ENCODE assay signal across 8 cellular contexts in the genomic region with DNA sequence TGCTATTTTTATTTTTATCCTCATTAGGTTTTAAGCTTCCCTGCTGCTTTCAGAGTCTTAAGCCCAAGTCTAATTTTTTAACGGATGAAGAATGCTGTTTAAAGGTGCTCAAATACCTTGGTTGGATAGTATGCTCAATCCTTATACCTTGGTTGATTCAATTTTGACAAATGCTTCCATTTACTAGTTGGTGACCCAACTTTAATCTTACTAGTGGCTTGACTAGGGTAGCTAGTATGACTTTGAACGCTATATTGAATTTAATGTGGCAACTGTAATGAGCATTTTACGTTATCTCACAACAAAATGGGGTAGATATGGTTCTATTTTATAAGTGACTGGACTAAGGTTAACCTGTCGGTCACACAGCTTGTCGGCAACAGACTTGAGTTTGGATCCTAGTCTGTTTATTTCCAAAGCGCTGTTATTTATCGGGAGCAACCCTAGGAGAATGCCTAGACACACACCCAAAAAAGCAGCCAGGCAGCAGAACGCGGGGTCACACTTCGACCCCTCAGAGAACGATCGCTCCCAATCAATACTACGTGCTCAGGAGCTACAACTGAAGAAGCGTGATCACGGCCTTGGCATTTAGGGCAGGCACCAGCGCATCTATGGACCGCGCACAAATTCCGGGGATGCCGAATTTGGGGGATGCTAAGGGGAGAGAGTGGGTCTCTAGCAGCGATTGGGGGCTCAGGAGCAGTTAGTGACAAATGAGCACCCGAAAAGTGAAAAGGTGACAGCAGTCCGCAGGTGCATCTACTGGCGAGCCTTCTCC. TPM values are rescaled to one million over a fixed set of nuclear protein-coding genes. Genes with fewer than 3 reads are reported as not detected.
DNase-seq lines count a peak whose midpoint lies in the region; ATAC-seq and TF ChIP-seq lines count a peak whose summit lies in the region.

No MANE protein-coding gene starts in this region.

- TF ChIP-seq RAD21 in IMR-90 (IDR thresholded peaks at IDR 0.05; ENCODE audit: low read length): no peak

- H3K9me3 ChIP-seq in IMR-90 (ENCODE audit: control insufficient read depth, insufficient read depth, low read length) (no peaks in the 10 kb centered on the region), neural progenitor cell (ENCODE audit: low read depth) (no peaks in the 10 kb centered on the region)

- H2BK15ac ChIP-seq in IMR-90 (ENCODE audit: low read depth, low read length): no peak overlapping the region

- peaks cover 34% of the 10 kb centered on the region for H3F3A ChIP-seq in neural progenitor cell (ENCODE audit: low read depth)

- H2BK5ac ChIP-seq in IMR-90 (ENCODE audit: low read depth, low read length, poor library complexity, severe bottlenecking): no peak overlapping the region

- no peak overlapping the region for H3K14ac ChIP-seq in IMR-90 (replicated peaks; ENCODE audit: low read depth, low read length)

- H3K4me3 Mint-ChIP-seq in dendritic cell treated with granulocyte-macrophage colony-stimulating factor and Interleukin-4, amounts not matched to agents 40 ng/mL and 50 ng/mL, for 4 days: peak overlapping the region; percentile 77
- H3K4me3 Mint-ChIP-seq in neural progenitor cell: peak overlapping the region; percentile 87

- no peak overlapping the region for H3K4ac ChIP-seq in IMR-90 (ENCODE audit: low read depth, low read length)

- H4K8ac ChIP-seq in IMR-90 (ENCODE audit: low read depth in 2 of 2, low read length in 2 of 2): no peak overlapping the region

- H2BK120ac ChIP-seq in IMR-90 (ENCODE audit: low read depth, low read length): no peak overlapping the region

- CTCF ChIA-PET in IMR-90 (lab: Yijun Ruan, JAX): interaction anchor here (0.8 kb wide), 1 partner anchor 8 kb away, joined by 3 read pairs; no protein-coding TSS in a partner anchor

- peaks cover 12% of the 10 kb centered on the region for H3K27me3 ChIP-seq in IMR-90 (ENCODE audit: control insufficient read depth, insufficient read depth, low read length)
- peaks cover 36% of the 10 kb centered on the region for H3K27me3 ChIP-seq in neural progenitor cell

- no TSS peak for BruUV-seq in IMR-90 (replicated peaks; lab: Mats Ljungman, UMichigan)

- H3K9me1 ChIP-seq in IMR-90 (ENCODE audit: insufficient read depth, low read length): no peaks in the 10 kb centered on the region

- TF ChIP-seq CTCF in IMR-90 (conservative IDR thresholded peaks at IDR 0.05; ENCODE audit: low read depth, low read length) (no peak), neural progenitor cell (IDR thresholded peaks at IDR 0.05) (no peak)

- no peak overlapping the region for H4K91ac ChIP-seq in IMR-90 (ENCODE audit: insufficient read depth, low read depth, low read length)

- no peak overlapping the region for H3K18ac ChIP-seq in IMR-90 (ENCODE audit: low read depth, low read length)

- dilution Hi-C loops in IMR-90 (cut with HindIII; ENCODE audit: low sequenced_read_pairs, unreplicated experiment): no loop called here

- no peaks in the 10 kb centered on the region for H3K36me3 ChIP-seq in IMR-90 (ENCODE audit: control insufficient read depth, insufficient read depth, low read length)
- no peaks in the 10 kb centered on the region for H3K36me3 ChIP-seq in neural progenitor cell

- H2AFZ ChIP-seq in IMR-90 (replicated peaks; ENCODE audit: low read length, poor library complexity) (peak overlapping the region; percentile 95), neural progenitor cell (replicated peaks) (peak overlapping the region; percentile 93)

- no peak overlapping the region for H4K5ac ChIP-seq in IMR-90 (ENCODE audit: low read depth, low read length)

- H3K79me2 ChIP-seq in neural progenitor cell (ENCODE audit: low read depth): no peaks in the 10 kb centered on the region

- peaks cover 5% of the 10 kb centered on the region for H3K4me1 ChIP-seq in IMR-90 (ENCODE audit: control insufficient read depth, insufficient read depth, low read length)
- H3K4me1 ChIP-seq in neural progenitor cell: no peaks in the 10 kb centered on the region

- H3K4me2 ChIP-seq in IMR-90 (ENCODE audit: low read depth, low read length): peak overlapping the region; percentile 79
- H3K4me2 ChIP-seq in neural progenitor cell: peak overlapping the region; percentile 97

- peaks cover 36% of the 10 kb centered on the region for H3K27me3 Mint-ChIP-seq in dendritic cell treated with granulocyte-macrophage colony-stimulating factor and Interleukin-4, amounts not matched to agents 40 ng/mL and 50 ng/mL, for 4 days
- H3K27me3 Mint-ChIP-seq in neural progenitor cell (ENCODE audit: insufficient read depth, low read depth): peaks cover 8% of the 10 kb centered on the region

- WGBS in IMR-90 (ENCODE audit: extremely low coverage in 2 of 2, insufficient read length in 1 of 2), 2 experiments: 3% methylated on average over 6 of the region's 24 CpGs; no CpG with 5 or more reads in 1 of the 2 experiments

- peaks cover 8% of the 10 kb centered on the region for H3K9me3 Mint-ChIP-seq in dendritic cell treated with granulocyte-macrophage colony-stimulating factor and Interleukin-4, amounts not matched to agents 40 ng/mL and 50 ng/mL, for 4 days
- peaks cover 6% of the 10 kb centered on the region for H3K9me3 Mint-ChIP-seq in neural progenitor cell

- H3K79me1 ChIP-seq in IMR-90 (ENCODE audit: low read depth in 1 of 2, low read length in 2 of 2): no peaks in the 10 kb centered on the region

- no peaks in the 10 kb centered on the region for H3K36me3 Mint-ChIP-seq in dendritic cell treated with granulocyte-macrophage colony-stimulating factor and Interleukin-4, amounts not matched to agents 40 ng/mL and 50 ng/mL, for 4 days (ENCODE audit: low read depth)
- peaks cover 17% of the 10 kb centered on the region for H3K36me3 Mint-ChIP-seq in neural progenitor cell

- H3K4me1 Mint-ChIP-seq in dendritic cell treated with granulocyte-macrophage colony-stimulating factor and Interleukin-4, amounts not matched to agents 40 ng/mL and 50 ng/mL, for 4 days (ENCODE audit: low read depth): peaks cover 32% of the 10 kb centered on the region
- H3K4me1 Mint-ChIP-seq in neural progenitor cell: peaks cover 15% of the 10 kb centered on the region

- H4K20me1 ChIP-seq in IMR-90 (ENCODE audit: insufficient read depth, low read length): no peaks in the 10 kb centered on the region
- H4K20me1 ChIP-seq in neural progenitor cell (ENCODE audit: low read depth): peaks cover 4% of the 10 kb centered on the region

- POLR2A ChIA-PET in IMR-90 (lab: Charles Lee; ENCODE audit: unreplicated experiment): no interaction called here

- H3K23ac ChIP-seq in IMR-90 (ENCODE audit: low read depth, low read length): no peak overlapping the region

- no peak overlapping the region for H2BK20ac ChIP-seq in IMR-90 (ENCODE audit: low read depth, low read length)

- H2AK5ac ChIP-seq in IMR-90 (ENCODE audit: low read depth, low read length): no peak overlapping the region

- in situ Hi-C loops in IMR-90 (cut with MboI; ENCODE audit: low sequenced_read_pairs): no loop called here

- ATAC-seq in IMR-90 (ENCODE audit: low read depth): no peak

- intact Hi-C loops in IMR-90 (cut with micrococcal nuclease): no loop called here
- intact Hi-C loops in dendritic cell treated with granulocyte-macrophage colony-stimulating factor and Interleukin-4, amounts not matched to agents 40 ng/mL and 50 ng/mL, for 4 days (cut with micrococcal nuclease): no loop called here

- peak overlapping the region; percentile 60 for H3K27ac Mint-ChIP-seq in dendritic cell treated with granulocyte-macrophage colony-stimulating factor and Interleukin-4, amounts not matched to agents 40 ng/mL and 50 ng/mL, for 4 days
- H3K27ac Mint-ChIP-seq in neural progenitor cell: peak overlapping the region; percentile 14

- no peak overlapping the region for H3K56ac ChIP-seq in IMR-90 (ENCODE audit: extremely low read depth, insufficient read depth, low read length)

- TF ChIP-seq POLR2A in IMR-90 (IDR thresholded peaks at IDR 0.05; ENCODE audit: low read depth, low read length): no peak

- DNase-seq in NCI-H146 (lab: John Stamatoyannopoulos, UW) (peak; percentile 4), NCI-H146 treated with DMSO at 0.1 percent for 48 hours (lab: John Stamatoyannopoulos, UW; ENCODE audit: unreplicated experiment) (no peak), IMR-90 (no peak), neural progenitor cell (ENCODE audit: low spot score) (no peak), kidney glomerular epithelial cell (lab: John Stamatoyannopoulos, UW) (no peak), NCI-H345 (lab: John Stamatoyannopoulos, UW) (no peak), medulla oblongata (ENCODE audit: extremely low spot score) (no peak)

- peak overlapping the region; percentile 81 for H3K4me3 ChIP-seq in IMR-90 (ENCODE audit: insufficient read depth, low read depth, low read length)
- H3K4me3 ChIP-seq in neural progenitor cell: peak overlapping the region; percentile 61

- no peak overlapping the region for H2AK9ac ChIP-seq in IMR-90 (replicated peaks; ENCODE audit: low read depth, low read length, poor library complexity)

- H3K27ac ChIP-seq in IMR-90 (ENCODE audit: insufficient read depth, low read length) (no peak overlapping the region), neural progenitor cell (no peak overlapping the region)

- H3K9ac ChIP-seq in IMR-90 (ENCODE audit: low read depth, low read length): no peak overlapping the region
- no peak overlapping the region for H3K9ac ChIP-seq in neural progenitor cell

TF ChIP-seq in IMR-90, 13 proteins besides CTCF, POLR2A, EP300 and RAD21 (continues in another document):
- no peak for TF ChIP-seq MAZ (IDR thresholded peaks at IDR 0.05; ENCODE audit: borderline replicate concordance, low read depth, low read length)
- TF ChIP-seq SMC3 (IDR thresholded peaks at IDR 0.05; ENCODE audit: low read depth, low read length): no peak
- TF ChIP-seq, protein P1, sequence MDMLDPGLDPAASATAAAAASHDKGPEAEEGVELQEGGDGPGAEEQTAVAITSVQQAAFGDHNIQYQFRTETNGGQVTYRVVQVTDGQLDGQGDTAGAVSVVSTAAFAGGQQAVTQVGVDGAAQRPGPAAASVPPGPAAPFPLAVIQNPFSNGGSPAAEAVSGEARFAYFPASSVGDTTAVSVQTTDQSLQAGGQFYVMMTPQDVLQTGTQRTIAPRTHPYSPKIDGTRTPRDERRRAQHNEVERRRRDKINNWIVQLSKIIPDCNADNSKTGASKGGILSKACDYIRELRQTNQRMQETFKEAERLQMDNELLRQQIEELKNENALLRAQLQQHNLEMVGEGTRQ (IDR thresholded peaks at IDR 0.05; ENCODE audit: low read depth, low read length): no peak
- TF ChIP-seq MXI1 (IDR thresholded peaks at IDR 0.05; ENCODE audit: borderline replicate concordance, low read depth, low read length): no peak
- no peak for TF ChIP-seq NFE2L2 (IDR thresholded peaks at IDR 0.05; ENCODE audit: low read depth, low read length)

RNA-seq across cellular contexts. Expression of a gene that starts 0.6 kb away (rescaled TPM):
- 0.28 and 0.36 TPM in 2 replicates for total RNA-seq in IMR-90 (2012; rRNA removed)
- polyA plus RNA-seq in IMR-90 (2012; rRNA removed): 0.46 and 0.48 TPM in 2 replicates
- polyA plus RNA-seq in IMR-90 (2012; cell fraction: cytosol; rRNA removed): 0.13 and 0.26 TPM in 2 replicates
- 0.25 and 0.45 TPM in 2 replicates for polyA plus RNA-seq in IMR-90 (2012; cell fraction: nucleus; rRNA removed; ENCODE audit: low replicate concordance)
- total RNA-seq in neural progenitor cell (ENCODE audit: low replicate concordance): 3.5 and 10.8 TPM in 2 replicates

RNA-seq across cellular contexts. Expression of a gene that starts 4.8 kb away (rescaled TPM):
- 0.18 and 0.28 TPM in 2 replicates for total RNA-seq in IMR-90 (2012; rRNA removed)
- 0.05 and 0.11 TPM in 2 replicates for polyA plus RNA-seq in IMR-90 (2012; rRNA removed)
- polyA plus RNA-seq in IMR-90 (2012; cell fraction: cytosol; rRNA removed): 0.05 and 0.21 TPM in 2 replicates
- 0.11 and 0.12 TPM in 2 replicates for polyA plus RNA-seq in IMR-90 (2012; cell fraction: nucleus; rRNA removed; ENCODE audit: low replicate concordance)
- 4.2 and 8.3 TPM in 2 replicates for total RNA-seq in neural progenitor cell (ENCODE audit: low replicate concordance)
